In the genomic region with DNA sequence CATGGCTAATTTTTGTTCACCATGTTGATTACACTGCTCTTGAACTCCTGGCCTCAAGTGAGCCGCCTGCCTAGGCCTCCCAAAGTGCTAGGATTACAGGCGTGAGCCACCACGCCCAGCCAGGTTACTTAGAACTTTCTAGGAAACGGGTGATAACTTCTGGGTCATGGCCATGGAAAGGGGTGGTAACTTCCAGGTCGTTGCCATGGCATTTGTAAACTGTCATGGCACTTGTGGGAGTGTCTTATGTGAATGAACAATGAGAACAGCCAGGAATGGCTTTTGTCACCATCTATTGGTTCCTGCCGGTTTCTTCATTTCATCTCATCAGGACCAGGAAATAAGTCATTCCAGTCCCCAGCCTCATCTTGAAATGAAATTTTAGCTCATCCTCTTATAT, we compare ENCODE assay signal across 2 cellular contexts.
TF ChIP-seq lines count a peak whose summit lies in the region.

No MANE protein-coding gene starts in this region.

TF ChIP-seq in HCT116, 20 proteins besides CTCF, POLR2A, EP300 and RAD21 (continued from another document):
- TF ChIP-seq, protein P1, sequence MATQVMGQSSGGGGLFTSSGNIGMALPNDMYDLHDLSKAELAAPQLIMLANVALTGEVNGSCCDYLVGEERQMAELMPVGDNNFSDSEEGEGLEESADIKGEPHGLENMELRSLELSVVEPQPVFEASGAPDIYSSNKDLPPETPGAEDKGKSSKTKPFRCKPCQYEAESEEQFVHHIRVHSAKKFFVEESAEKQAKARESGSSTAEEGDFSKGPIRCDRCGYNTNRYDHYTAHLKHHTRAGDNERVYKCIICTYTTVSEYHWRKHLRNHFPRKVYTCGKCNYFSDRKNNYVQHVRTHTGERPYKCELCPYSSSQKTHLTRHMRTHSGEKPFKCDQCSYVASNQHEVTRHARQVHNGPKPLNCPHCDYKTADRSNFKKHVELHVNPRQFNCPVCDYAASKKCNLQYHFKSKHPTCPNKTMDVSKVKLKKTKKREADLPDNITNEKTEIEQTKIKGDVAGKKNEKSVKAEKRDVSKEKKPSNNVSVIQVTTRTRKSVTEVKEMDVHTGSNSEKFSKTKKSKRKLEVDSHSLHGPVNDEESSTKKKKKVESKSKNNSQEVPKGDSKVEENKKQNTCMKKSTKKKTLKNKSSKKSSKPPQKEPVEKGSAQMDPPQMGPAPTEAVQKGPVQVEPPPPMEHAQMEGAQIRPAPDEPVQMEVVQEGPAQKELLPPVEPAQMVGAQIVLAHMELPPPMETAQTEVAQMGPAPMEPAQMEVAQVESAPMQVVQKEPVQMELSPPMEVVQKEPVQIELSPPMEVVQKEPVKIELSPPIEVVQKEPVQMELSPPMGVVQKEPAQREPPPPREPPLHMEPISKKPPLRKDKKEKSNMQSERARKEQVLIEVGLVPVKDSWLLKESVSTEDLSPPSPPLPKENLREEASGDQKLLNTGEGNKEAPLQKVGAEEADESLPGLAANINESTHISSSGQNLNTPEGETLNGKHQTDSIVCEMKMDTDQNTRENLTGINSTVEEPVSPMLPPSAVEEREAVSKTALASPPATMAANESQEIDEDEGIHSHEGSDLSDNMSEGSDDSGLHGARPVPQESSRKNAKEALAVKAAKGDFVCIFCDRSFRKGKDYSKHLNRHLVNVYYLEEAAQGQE (IDR thresholded peaks at IDR 0.05; ENCODE audit: low read depth) = no peak
- TF ChIP-seq YY1 (IDR thresholded peaks at IDR 0.05; ENCODE audit: extremely low read depth, insufficient replicate concordance, low read depth, low read length) (no peak), ZBTB33 (IDR thresholded peaks at IDR 0.05; ENCODE audit: extremely low read depth, insufficient replicate concordance, low read length) (no peak), SIN3A (IDR thresholded peaks at IDR 0.05; ENCODE audit: low read depth) (no peak)

TF ChIP-seq in K562, 482 proteins besides CTCF, POLR2A, EP300 and RAD21 (continued from another document):
- peak; percentile 82 for TF ChIP-seq ZBTB40 (IDR thresholded peaks at IDR 0.05)
- no peak for TF ChIP-seq ZBTB40 (CRISPR knock-in tag; IDR thresholded peaks at IDR 0.05)
- TF ChIP-seq GABPA (tag; conservative IDR thresholded peaks at IDR 0.05; ENCODE audit: low read depth) = peak; percentile 74
- no peak for TF ChIP-seq CC2D1A (IDR thresholded peaks at IDR 0.05)
- TF ChIP-seq RFX1 (IDR thresholded peaks at IDR 0.05) = peak; percentile 82
- peak; percentile 32; the same call in 1 of the 2 replicates for TF ChIP-seq PKNOX1 (IDR thresholded peaks at IDR 0.05)
- TF ChIP-seq NR2C2 (CRISPR knock-in tag; IDR thresholded peaks at IDR 0.05) = no peak
- TF ChIP-seq NR2C2 (tag; IDR thresholded peaks at IDR 0.05) = peak; percentile 90
- peak; percentile 93 for TF ChIP-seq NR2C1 (IDR thresholded peaks at IDR 0.05)
- TF ChIP-seq NR2C1 (tag; IDR thresholded peaks at IDR 0.05) = peak; percentile 97
